ENCODE assay signal across 6 cellular contexts in the genomic region with DNA sequence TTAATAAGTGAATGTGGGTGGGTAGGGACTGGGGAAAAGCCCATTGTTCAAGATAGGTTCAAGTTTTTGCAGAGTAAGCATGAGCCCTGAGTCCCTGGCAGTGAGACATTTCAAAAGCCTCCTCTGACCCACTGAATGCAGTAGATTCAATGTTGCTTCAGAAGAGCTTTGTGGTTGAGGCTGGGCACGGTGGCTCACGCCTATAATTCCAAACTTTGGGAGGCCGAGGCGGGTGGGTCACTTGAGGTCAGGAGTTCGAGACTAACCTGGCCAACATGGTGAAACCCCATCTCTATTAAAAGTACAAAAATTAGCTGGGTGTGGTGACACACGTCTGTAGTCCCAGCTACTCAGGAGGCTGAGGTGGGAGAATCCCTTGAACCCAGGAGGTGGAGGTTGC.
A peak's percentile ranks its signal among the peaks of the same experiment; 100 is the strongest.
DNase-seq lines count a peak whose midpoint lies in the region; ATAC-seq, FAIRE-seq and TF ChIP-seq lines count a peak whose summit lies in the region.
"Not testable (repeated sequence)": the region's sequence is repeated elsewhere in the genome, so short reads cannot be mapped to it uniquely, and the experiment has no call there.

No MANE protein-coding gene starts in this region.

- not testable (repeated sequence) for FAIRE-seq in K562 (lab: Jason Lieb, UNC)

- H3K4me3 Mint-ChIP-seq in CD14-positive monocyte; osteocyte (ENCODE audit: unreplicated experiment): not testable (repeated sequence)

- H3K27ac ChIP-seq in K562 (ENCODE audit: extremely low read depth, low read depth, low read length); spleen: not testable (repeated sequence)

- H3K9me3 ChIP-seq in K562 (replicated peaks; ENCODE audit: control insufficient read depth, insufficient read depth, low read depth, low read length); spleen: not testable (repeated sequence)

- H3K36me3 Mint-ChIP-seq in CD14-positive monocyte; osteocyte (ENCODE audit: unreplicated experiment): not testable (repeated sequence)

- peak; percentile 24 for DNase-seq in CD14-positive monocyte (ENCODE audit: low spot score)
- DNase-seq in K562 (ENCODE audit: extremely low read depth in 1 of 4, low spot score in 3 of 4), result not testable (repeated sequence)
- DNase-seq in cardiac septum (ENCODE audit: low spot score), result peak; percentile 36
- peak; percentile 21 for DNase-seq in left lobe of liver (ENCODE audit: low spot score)
- DNase-seq in osteocyte (ENCODE audit: extremely low spot score, unreplicated experiment), result peak; percentile 51
- DNase-seq in spleen, result peak; percentile 47

- H3K4me1 Mint-ChIP-seq in CD14-positive monocyte; osteocyte (ENCODE audit: unreplicated experiment): not testable (repeated sequence)

- in situ Hi-C loops in K562 (cut with MboI), result not testable (repeated sequence)

- not testable (repeated sequence) for H3K4me3 ChIP-seq in K562, spleen

- WGBS in K562 (ENCODE audit: insufficient coverage, low coverage, missing lambda C conversion rate), result 4% methylated on average over 6 of the region's 6 CpGs
- WGBS in spleen, 5 donors, result 88 to 95% (median 92%) methylated on average over 6 of the region's 6 CpGs

- not testable (repeated sequence) for TF ChIP-seq POLR2A in K562 (conservative IDR thresholded peaks at IDR 0.05); spleen (IDR thresholded peaks at IDR 0.05)

- peak overlapping the region in 1 of 7 donors; percentile 66 for H3K27ac Mint-ChIP-seq in CD14-positive monocyte
- not testable (repeated sequence) for H3K27ac Mint-ChIP-seq in osteocyte (ENCODE audit: unreplicated experiment)

- peaks cover 3 to 13% of the 10 kb centered on the region in 2 experiments; a peak in 3 of 5 replicates for H3K27me3 ChIP-seq in K562 (ENCODE audit: control insufficient read depth in 2 of 2, insufficient read depth in 2 of 2, low read length in 2 of 2)
- H3K27me3 ChIP-seq in spleen (replicated peaks in 1 of 7), result not testable (repeated sequence)

- not testable (repeated sequence) for TF ChIP-seq RAD21 in K562 (CRISPR knock-in tag; conservative IDR thresholded peaks at IDR 0.05 in 1 of 2, IDR thresholded peaks at IDR 0.05 in 1 of 2)

- CTCF ChIA-PET in K562 (lab: Yijun Ruan, JAX; ENCODE audit: low intra/inter-chr PET ratio), result interaction anchor here (2.0 kb wide), 1 partner anchor 71 kb away, joined by 7 read pairs; no protein-coding TSS in a partner anchor

- not testable (repeated sequence) for H3K4me2 ChIP-seq in K562 (ENCODE audit: insufficient read depth, low read length)

- TF ChIP-seq CTCF in CD14-positive monocyte (IDR thresholded peaks at IDR 0.05); K562 (IDR thresholded peaks at IDR 0.05 in 2 of 3, conservative IDR thresholded peaks at IDR 0.05 in 1 of 3; ENCODE audit: insufficient read depth in 2 of 3, low read depth in 1 of 3, low read length in 3 of 3); osteocyte (IDR thresholded peaks at IDR 0.05); spleen (IDR thresholded peaks at IDR 0.05 in 8 of 11, conservative IDR thresholded peaks at IDR 0.05 in 3 of 11): not testable (repeated sequence)

- not testable (repeated sequence) for H4K20me1 ChIP-seq in K562 (replicated peaks; ENCODE audit: control insufficient read depth, insufficient read depth, low read length)

- not testable (repeated sequence) for H3K27me3 Mint-ChIP-seq in CD14-positive monocyte (ENCODE audit: low read depth in 3 of 3); osteocyte (ENCODE audit: unreplicated experiment)

- ATAC-seq in K562, left lobe of liver: not testable (repeated sequence)

- POLR2A ChIA-PET in K562 (lab: Yijun Ruan, JAX), result interaction anchor here (0.5 to 0.8 kb wide), 3 partner anchors 9 to 662 kb away, joined by 3 to 4 read pairs (median 4); no protein-coding TSS in a partner anchor

- not testable (repeated sequence) for H2AFZ ChIP-seq in K562 (ENCODE audit: low read depth, low read length)

- H3K9me3 Mint-ChIP-seq in CD14-positive monocyte; osteocyte (ENCODE audit: unreplicated experiment): not testable (repeated sequence)

- not testable (repeated sequence) for H3K79me2 ChIP-seq in K562 (ENCODE audit: control insufficient read depth, insufficient read depth, low read length)

- not testable (repeated sequence) for TF ChIP-seq EP300 in K562 (IDR thresholded peaks at IDR 0.05; ENCODE audit: low read length)

- intact Hi-C loops in CD14-positive monocyte (cut with micrococcal nuclease); cardiac septum (cut with DNase I); spleen (cut with DNase I; ENCODE audit: low total_unique reads): not testable (repeated sequence)
- intact Hi-C loops in K562 (cut with micrococcal nuclease), result loop anchor here (1.0 to 5.0 kb wide), 3 partner anchors 70 to 270 kb away; no protein-coding TSS in a partner anchor

- not testable (repeated sequence) for H3K36me3 ChIP-seq in K562 (ENCODE audit: control insufficient read depth, insufficient read depth, low read length); spleen

- not testable (repeated sequence) for H3K4me1 ChIP-seq in K562 (replicated peaks in 1 of 2; ENCODE audit: control insufficient read depth in 2 of 2, insufficient read depth in 2 of 2, low read length in 2 of 2); spleen

- H3K9me1 ChIP-seq in K562 (ENCODE audit: control insufficient read depth, insufficient read depth, low read length), result not testable (repeated sequence)

- H3K9ac ChIP-seq in K562 (ENCODE audit: insufficient read depth in 1 of 2, low read depth in 2 of 2, low read length in 2 of 2), result not testable (repeated sequence)

- BruUV-seq in K562 (replicated peaks; lab: Mats Ljungman, UMichigan), result not testable (repeated sequence)

TF ChIP-seq in K562, 482 proteins besides CTCF, POLR2A, EP300 and RAD21:
- peak; percentile 12; the same call in 1 of the 2 replicates for TF ChIP-seq C11orf30 (IDR thresholded peaks at IDR 0.05; ENCODE audit: low read depth)
- TF ChIP-seq ZNF316 (IDR thresholded peaks at IDR 0.05), result peak; percentile 17; the same call in 1 of the 2 replicates
